28 cellular contexts compared by ENCODE assay signal in the genomic region with DNA sequence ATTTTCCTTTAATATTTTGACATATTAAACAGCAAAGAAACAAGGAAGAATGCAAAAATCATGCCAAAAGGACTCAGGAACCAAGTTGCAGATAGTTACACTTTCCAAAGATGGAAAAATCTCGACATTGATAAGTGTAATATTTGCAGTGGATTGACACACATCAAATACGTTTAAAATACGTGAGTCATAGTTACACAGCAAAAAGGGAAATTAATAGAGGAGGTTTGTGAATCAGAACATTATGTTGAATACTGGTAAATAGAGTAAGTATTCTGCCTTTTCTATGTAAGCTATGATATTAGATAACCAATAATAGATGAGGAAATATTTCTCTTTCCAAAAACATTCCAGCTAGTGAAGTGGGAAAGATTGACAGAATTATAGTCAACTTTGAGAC.
"Had no signal": no experiment of that assay in that cellular context is flagged by ENCODE, and none has a peak within 500 bp of the region (broad histone marks: within the 10 kb centered on the region; RNA-seq: fewer than 3 reads in every experiment).

No MANE protein-coding gene starts in this region.

- H3K4me1 ChIP-seq: colonic mucosa, esophagus muscularis mucosa, esophagus squamous epithelium, foreskin keratinocyte, gastrocnemius medialis, gastroesophageal sphincter, heart left ventricle, heart right ventricle had no signal

- H3K27me3 Mint-ChIP-seq: dendritic cell treated with granulocyte-macrophage colony-stimulating factor and Interleukin-4, amounts not matched to agents 40 ng/mL and 50 ng/mL, for 4 days; effector memory CD8-positive, alpha-beta T cell had no signal

- ATAC-seq: effector memory CD8-positive, alpha-beta T cell; esophagus mucosa; foreskin keratinocyte; gastrocnemius medialis; gastroesophageal sphincter; heart left ventricle; heart right ventricle had no signal

- H3K9me3 ChIP-seq: colonic mucosa, esophagus muscularis mucosa, esophagus squamous epithelium, gastrocnemius medialis, gastroesophageal sphincter had no signal

- H3K4me3 ChIP-seq: colonic mucosa, coronary artery, dorsolateral prefrontal cortex, esophagus muscularis mucosa, esophagus squamous epithelium, gastrocnemius medialis, gastroesophageal sphincter, heart left ventricle, heart right ventricle, hepatocyte had no signal

- H3K4me2 ChIP-seq: hepatocyte had no signal

- H3K27ac Mint-ChIP-seq: dendritic cell treated with granulocyte-macrophage colony-stimulating factor and Interleukin-4, amounts not matched to agents 40 ng/mL and 50 ng/mL, for 4 days; effector memory CD8-positive, alpha-beta T cell; endodermal cell had no signal

- H2AFZ ChIP-seq: hepatocyte had no signal

- H3K4me3 Mint-ChIP-seq: dendritic cell treated with granulocyte-macrophage colony-stimulating factor and Interleukin-4, amounts not matched to agents 40 ng/mL and 50 ng/mL, for 4 days; effector memory CD8-positive, alpha-beta T cell; endodermal cell had no signal

- H3K79me2 ChIP-seq: hepatocyte had no signal

- H3K36me3 ChIP-seq: colonic mucosa, esophagus muscularis mucosa, esophagus squamous epithelium, gastrocnemius medialis, gastroesophageal sphincter, heart left ventricle, heart right ventricle had no signal

- DNase-seq: colonic mucosa; cortex of kidney; dermis blood vessel endothelial cell; dorsolateral prefrontal cortex; effector CD4-positive, alpha-beta T cell; effector CD8-positive, alpha-beta T cell; effector memory CD4-positive, alpha-beta T cell; effector memory CD8-positive, alpha-beta T cell; endodermal cell; erythroblast; esophagus squamous epithelium; foreskin fibroblast; foreskin keratinocyte; foreskin melanocyte; gastrocnemius medialis; glutamatergic neuron; head of caudate nucleus; heart left ventricle; heart right ventricle had no signal

- FAIRE-seq: endometrium, endothelial cell of umbilical vein had no signal

- H3K9me3 Mint-ChIP-seq: endodermal cell had no signal

- H3K27me3 ChIP-seq: colonic mucosa, dorsolateral prefrontal cortex, esophagus muscularis mucosa, esophagus squamous epithelium, foreskin keratinocyte, gastrocnemius medialis, gastroesophageal sphincter, heart left ventricle, heart right ventricle, hepatocyte had no signal

- H3K27ac ChIP-seq: colonic mucosa, coronary artery, dorsolateral prefrontal cortex, epithelial cell of prostate, esophagus muscularis mucosa, esophagus squamous epithelium, foreskin keratinocyte, gastrocnemius medialis, gastroesophageal sphincter, heart left ventricle, heart right ventricle, hepatocyte had no signal
